ENCODE assay signal across 9 cellular contexts in genomic region chr7:118214833-118215182, GRCh38. TPM values are rescaled to one million over a fixed set of nuclear protein-coding genes. Genes with fewer than 3 reads are reported as not detected.
DNase-seq lines count a peak whose midpoint lies in the region; ATAC-seq, FAIRE-seq and TF ChIP-seq lines count a peak whose summit lies in the region.
"Had no signal": no experiment of that assay in that cellular context is flagged by ENCODE, and none has a peak within 500 bp of the region (broad histone marks: within the 10 kb centered on the region; RNA-seq: fewer than 3 reads in every experiment).

No MANE protein-coding gene starts in this region.

- in situ Hi-C loops in astrocyte of the cerebellum (cut with HindIII; ENCODE audit: low sequenced_read_pairs): no loop called here

- FAIRE-seq in small intestine (lab: Jason Lieb, UNC): no peak
- FAIRE-seq: islet of Langerhans had no signal

- H3K4me3 Mint-ChIP-seq in natural killer cell treated with Interleukin-12 subunit alpha and Interleukin-12 subunit beta and Interleukin-15 and Interleukin-18, amount 100 ng/mL, for 72 hours: peak overlapping the region; percentile 85

- peaks cover 12 to 15% of the 10 kb centered on the region in 2 donors for H3K27me3 Mint-ChIP-seq in natural killer cell treated with Interleukin-12 subunit alpha and Interleukin-12 subunit beta and Interleukin-15 and Interleukin-18, amount 100 ng/mL, for 72 hours

- peak; percentile 9 for ATAC-seq in GM18870 (IDR thresholded peaks at IDR 0.05; ENCODE audit: unreplicated experiment)
- ATAC-seq in HG02970 (IDR thresholded peaks at IDR 0.05; ENCODE audit: low FRiP score, unreplicated experiment): peak; percentile 4
- ATAC-seq in natural killer cell treated with Interleukin-12 subunit alpha and Interleukin-12 subunit beta and Interleukin-15 and Interleukin-18, amount 100 ng/mL, for 72 hours: peak in 1 of 2 donors; percentile 3
- no peak for ATAC-seq in GM18519 (IDR thresholded peaks at IDR 0.05; ENCODE audit: low FRiP score, unreplicated experiment)
- ATAC-seq in GM21619 (IDR thresholded peaks at IDR 0.05; ENCODE audit: unreplicated experiment): no peak

- peak overlapping the region; percentile 46 to 75 for H3K27ac Mint-ChIP-seq in natural killer cell treated with Interleukin-12 subunit alpha and Interleukin-12 subunit beta and Interleukin-15 and Interleukin-18, amount 100 ng/mL, for 72 hours

- no peaks in the 10 kb centered on the region for H3K9me3 ChIP-seq in small intestine (ENCODE audit: control insufficient read depth, low read depth)

- no peak for TF ChIP-seq CTCF in astrocyte of the cerebellum (IDR thresholded peaks at IDR 0.05; ENCODE audit: low read depth, low read length, missing control alignments)

- WGBS in small intestine, 3 donors: 38 to 54% (median 51%) methylated on average over 3 of the region's 3 CpGs

- H3K9me3 Mint-ChIP-seq in natural killer cell treated with Interleukin-12 subunit alpha and Interleukin-12 subunit beta and Interleukin-15 and Interleukin-18, amount 100 ng/mL, for 72 hours: no peaks in the 10 kb centered on the region

- peaks cover 0 to 4% of the 10 kb centered on the region in 2 donors for H3K27me3 ChIP-seq in small intestine (ENCODE audit: control insufficient read depth in 2 of 2, insufficient read depth in 2 of 2, low read length in 2 of 2)

- H3K36me3 Mint-ChIP-seq in natural killer cell treated with Interleukin-12 subunit alpha and Interleukin-12 subunit beta and Interleukin-15 and Interleukin-18, amount 100 ng/mL, for 72 hours: no peaks in the 10 kb centered on the region

- no peaks in the 10 kb centered on the region for H3K4me1 ChIP-seq in small intestine (ENCODE audit: control insufficient read depth in 2 of 2, insufficient read depth in 1 of 2, low read depth in 1 of 2, low read length in 1 of 2)

- H3K27ac ChIP-seq in small intestine (ENCODE audit: low read depth in 1 of 2, low read length in 1 of 2): no peak overlapping the region

- DNase-seq in astrocyte of the cerebellum (ENCODE audit: low read depth): no peak
- DNase-seq in natural killer cell treated with Interleukin-12 subunit alpha and Interleukin-12 subunit beta and Interleukin-15 and Interleukin-18, amount 100 ng/mL, for 72 hours (ENCODE audit: low spot score): no peak
- no peak for DNase-seq in small intestine
- DNase-seq in NCI-H1417 treated with DMSO at 0.1 percent for 48 hours (lab: John Stamatoyannopoulos, UW): no peak

- H3K36me3 ChIP-seq in small intestine (ENCODE audit: control insufficient read depth in 2 of 2, insufficient read depth in 2 of 2, low read length in 2 of 2): no peaks in the 10 kb centered on the region

- peaks cover 12% of the 10 kb centered on the region in 2 donors for H3K4me1 Mint-ChIP-seq in natural killer cell treated with Interleukin-12 subunit alpha and Interleukin-12 subunit beta and Interleukin-15 and Interleukin-18, amount 100 ng/mL, for 72 hours (ENCODE audit: low read depth in 2 of 2)

- peak overlapping the region; percentile 56 for H3K4me3 ChIP-seq in astrocyte of the cerebellum (ENCODE audit: low read depth, low read length)
- H3K4me3 ChIP-seq in small intestine (ENCODE audit: low read depth in 1 of 2, low read length in 2 of 2): peak overlapping the region in 1 of 2 donors; percentile 36

RNA-seq across cellular contexts. Expression of gene ANKRD7, which starts 9.7 kb away (rescaled TPM):
- total RNA-seq in natural killer cell treated with Interleukin-12 subunit alpha and Interleukin-12 subunit beta and Interleukin-15 and Interleukin-18, amount 100 ng/mL, for 72 hours: not detected
- polyA plus RNA-seq in small intestine: under 1 TPM in 1 of 3 donors, not detected in 2; 0.12 TPM

RNA-seq across cellular contexts. Expression of gene LSM8, which starts 30.8 kb away (rescaled TPM):
- 10 to 100 TPM; 37.3 to 48.0 TPM for total RNA-seq in natural killer cell treated with Interleukin-12 subunit alpha and Interleukin-12 subunit beta and Interleukin-15 and Interleukin-18, amount 100 ng/mL, for 72 hours
- 10 to 100 TPM; 15.9 to 45.2 (median 23.8) TPM for polyA plus RNA-seq in small intestine

Comparison
In these comparisons a context has a peak if more than half of its experiments do, and no peak if none do; other contexts are left out.
1. ATAC-seq: peak in GM18870 (single experiment) and HG02970 (single experiment); none in GM18519 (single experiment) and GM21619 (single experiment).